ENCODE assay signal across 17 cellular contexts in genomic region chr2:101256316-101256715, GRCh38. TPM values are rescaled to one million over a fixed set of nuclear protein-coding genes. Genes with fewer than 3 reads are reported as not detected.
DNase-seq lines count a peak whose midpoint lies in the region; ATAC-seq and TF ChIP-seq lines count a peak whose summit lies in the region.
"Had no signal": no experiment of that assay in that cellular context is flagged by ENCODE, and none has a peak within 500 bp of the region (broad histone marks: within the 10 kb centered on the region; RNA-seq: fewer than 3 reads in every experiment).

No MANE protein-coding gene starts in this region.

- 84% methylated on average over 2 of the region's 2 CpGs for WGBS in hepatocyte (ENCODE audit: low lambda C conversion rate, missing lambda C conversion rate)

- peaks cover 15% of the 10 kb centered on the region for H3K4me1 ChIP-seq in hepatocyte (ENCODE audit: insufficient read depth)
- peaks cover 11% of the 10 kb centered on the region for H3K4me1 ChIP-seq in HAP-1
- H3K4me1 ChIP-seq: BE2C had no signal

- no peak for DNase-seq in stimulated activated naive CD8-positive, alpha-beta T cell treated with anti-CD3 and anti-CD28 coated beads, Interleukin-15, amount 100 ng/mL, for 72 hours
- DNase-seq in WTC11 (ENCODE audit: low spot score) (no peak), hepatocyte (ENCODE audit: low spot score) (no peak), HAP-1 (ENCODE audit: low spot score in 2 of 2) (no peak), NCI-H1417 treated with DMSO at 0.1 percent for 48 hours (lab: John Stamatoyannopoulos, UW) (no peak)
- DNase-seq: activated CD4-positive, alpha-beta T cell treated with anti-CD3 and anti-CD28 coated beads, Interleukin-2, amount 50 U/mL, for 48 hours; activated gamma-delta T cell treated with Interleukin-2 at 50 U/mL for 16 hours; BE2C; DMS79 treated with DMSO at 0.1 percent for 48 hours; effector CD4-positive, alpha-beta T cell; KBM-7; left colon; NCI-H1417; NCI-H226; SIG-M5 had no signal

- H3K4me3 ChIP-seq in hepatocyte, result no peak overlapping the region
- no peak overlapping the region for H3K4me3 ChIP-seq in HAP-1

- H3K36me3 ChIP-seq in hepatocyte (replicated peaks; ENCODE audit: insufficient read depth, low read depth) (no peaks in the 10 kb centered on the region), HAP-1 (replicated peaks) (peaks cover 22% of the 10 kb centered on the region)

- H3K4me2 ChIP-seq in hepatocyte, result peak overlapping the region; percentile 31

- TF ChIP-seq CTCF in WTC11 (IDR thresholded peaks at IDR 0.05) (no peak), hepatocyte (IDR thresholded peaks at IDR 0.05; ENCODE audit: poor library complexity) (no peak)

- peaks cover 69% of the 10 kb centered on the region for H3K79me2 ChIP-seq in hepatocyte

- POLR2A ChIA-PET in WTC11 (lab: Charles Lee), result interaction anchor here (0.6 kb wide), 2 partner anchors 53 to 205 kb away, joined by 4 read pairs; no protein-coding TSS in a partner anchor

- H3K27me3 ChIP-seq in hepatocyte (no peaks in the 10 kb centered on the region), HAP-1 (ENCODE audit: low read depth) (no peaks in the 10 kb centered on the region)
- H3K27me3 ChIP-seq: BE2C had no signal

- H3K27ac Mint-ChIP-seq in stimulated activated naive CD8-positive, alpha-beta T cell treated with anti-CD3 and anti-CD28 coated beads, Interleukin-15, Interleukin-2, amounts not matched to agents 100 ng/mL and 50 ng/mL, for 24 hours, result peak overlapping the region; percentile 53
- no peak overlapping the region for H3K27ac Mint-ChIP-seq in stimulated activated naive CD8-positive, alpha-beta T cell treated with anti-CD3 and anti-CD28 coated beads, Interleukin-15, amount 100 ng/mL, for 72 hours
- peak overlapping the region; percentile 41 for H3K27ac Mint-ChIP-seq in WTC11

- H3K27ac ChIP-seq in hepatocyte, result no peak overlapping the region

- H3K4me1 Mint-ChIP-seq in stimulated activated naive CD8-positive, alpha-beta T cell treated with anti-CD3 and anti-CD28 coated beads, Interleukin-15, Interleukin-2, amounts not matched to agents 100 ng/mL and 50 ng/mL, for 24 hours (ENCODE audit: low read depth), result peaks cover 66% of the 10 kb centered on the region
- peaks cover 52% of the 10 kb centered on the region for H3K4me1 Mint-ChIP-seq in stimulated activated naive CD8-positive, alpha-beta T cell treated with anti-CD3 and anti-CD28 coated beads, Interleukin-15, amount 100 ng/mL, for 72 hours
- peaks cover 27% of the 10 kb centered on the region for H3K4me1 Mint-ChIP-seq in WTC11

- in situ Hi-C loops in HAP-1 (cut with MboI; ENCODE audit: low sequenced_read_pairs), result no loop called here

- CTCF ChIA-PET in WTC11 (lab: Charles Lee), result no interaction called here

- H3K9me3 ChIP-seq in hepatocyte (ENCODE audit: low read depth) (no peaks in the 10 kb centered on the region), HAP-1 (no peaks in the 10 kb centered on the region)
- H3K9me3 ChIP-seq: BE2C had no signal

- H2AFZ ChIP-seq in hepatocyte, result no peak overlapping the region

- no peaks in the 10 kb centered on the region for H3K27me3 Mint-ChIP-seq in stimulated activated naive CD8-positive, alpha-beta T cell treated with anti-CD3 and anti-CD28 coated beads, Interleukin-15, Interleukin-2, amounts not matched to agents 100 ng/mL and 50 ng/mL, for 24 hours
- no peaks in the 10 kb centered on the region for H3K27me3 Mint-ChIP-seq in stimulated activated naive CD8-positive, alpha-beta T cell treated with anti-CD3 and anti-CD28 coated beads, Interleukin-15, amount 100 ng/mL, for 72 hours
- no peaks in the 10 kb centered on the region for H3K27me3 Mint-ChIP-seq in WTC11 (ENCODE audit: low read depth)

- no peak overlapping the region for H3K4me3 Mint-ChIP-seq in stimulated activated naive CD8-positive, alpha-beta T cell treated with anti-CD3 and anti-CD28 coated beads, Interleukin-15, Interleukin-2, amounts not matched to agents 100 ng/mL and 50 ng/mL, for 24 hours
- peak overlapping the region in 1 of 2 donors; percentile 9 for H3K4me3 Mint-ChIP-seq in stimulated activated naive CD8-positive, alpha-beta T cell treated with anti-CD3 and anti-CD28 coated beads, Interleukin-15, amount 100 ng/mL, for 72 hours
- H3K4me3 Mint-ChIP-seq in WTC11, result no peak overlapping the region

- peaks cover 15% of the 10 kb centered on the region for H4K20me1 ChIP-seq in hepatocyte (ENCODE audit: insufficient read depth, poor library complexity, severe bottlenecking)

- peaks cover 45% of the 10 kb centered on the region for H3K36me3 Mint-ChIP-seq in stimulated activated naive CD8-positive, alpha-beta T cell treated with anti-CD3 and anti-CD28 coated beads, Interleukin-15, Interleukin-2, amounts not matched to agents 100 ng/mL and 50 ng/mL, for 24 hours (ENCODE audit: low read depth)
- peaks cover 25% of the 10 kb centered on the region for H3K36me3 Mint-ChIP-seq in WTC11

- ATAC-seq in stimulated activated naive CD8-positive, alpha-beta T cell treated with anti-CD3 and anti-CD28 coated beads, Interleukin-15, amount 100 ng/mL, for 72 hours, result no peak
- no peak for ATAC-seq in WTC11
- no peak for ATAC-seq in HG02885 (IDR thresholded peaks at IDR 0.05; ENCODE audit: poor library complexity, unreplicated experiment)
- ATAC-seq: left colon had no signal

- H3K9me3 Mint-ChIP-seq in stimulated activated naive CD8-positive, alpha-beta T cell treated with anti-CD3 and anti-CD28 coated beads, Interleukin-15, Interleukin-2, amounts not matched to agents 100 ng/mL and 50 ng/mL, for 24 hours, result no peaks in the 10 kb centered on the region
- H3K9me3 Mint-ChIP-seq in stimulated activated naive CD8-positive, alpha-beta T cell treated with anti-CD3 and anti-CD28 coated beads, Interleukin-15, amount 100 ng/mL, for 72 hours, result no peaks in the 10 kb centered on the region
- H3K9me3 Mint-ChIP-seq in WTC11, result no peaks in the 10 kb centered on the region

- H3K9me2 ChIP-seq in hepatocyte (replicated peaks; ENCODE audit: insufficient read depth), result no peaks in the 10 kb centered on the region

TF ChIP-seq in WTC11, 78 proteins besides CTCF, POLR2A, EP300 and RAD21:
- TF ChIP-seq GRHL2 (CRISPR knock-in tag; IDR thresholded peaks at IDR 0.05; ENCODE audit: insufficient replicate concordance, severe bottlenecking) (no peak), EMX1 (CRISPR knock-in tag; IDR thresholded peaks at IDR 0.05) (no peak), SMAD4 (CRISPR knock-in tag; IDR thresholded peaks at IDR 0.05) (no peak), ATF6 (CRISPR knock-in tag; IDR thresholded peaks at IDR 0.05) (no peak)
TF ChIP-seq in WTC11: peak in this region for 0.

RNA-seq across cellular contexts. Expression of gene CNOT11, which starts 3.6 kb away (rescaled TPM):
- total RNA-seq in WTC11 (2021) (47.4 to 54.0 TPM (median 48.9 TPM) in 3 replicates), hepatocyte (55.8 and 61.8 TPM in 2 replicates)
- 57.3 and 57.7 TPM in 2 replicates for polyA plus RNA-seq in hepatocyte

RNA-seq across cellular contexts. Expression of gene RNF149, which starts 52.2 kb away (rescaled TPM):
- 25.6 to 30.0 TPM (median 28.4 TPM) in 3 replicates for total RNA-seq in WTC11 (2021)
- 60.3 and 60.7 TPM in 2 replicates for total RNA-seq in hepatocyte
- polyA plus RNA-seq in hepatocyte, result 64.6 and 66.0 TPM in 2 replicates

Comparison
In these comparisons a context has a peak if more than half of its experiments do, and no peak if none do; other contexts are left out.
1. H3K27ac Mint-ChIP-seq: peak in stimulated activated naive CD8-positive, alpha-beta T cell treated with anti-CD3 and anti-CD28 coated beads, Interleukin-15, Interleukin-2, amounts not matched to agents 100 ng/mL and 50 ng/mL, for 24 hours (single experiment) and WTC11 (single experiment); none in stimulated activated naive CD8-positive, alpha-beta T cell treated with anti-CD3 and anti-CD28 coated beads, Interleukin-15, amount 100 ng/mL, for 72 hours (0 of 2).